In the genomic region with DNA sequence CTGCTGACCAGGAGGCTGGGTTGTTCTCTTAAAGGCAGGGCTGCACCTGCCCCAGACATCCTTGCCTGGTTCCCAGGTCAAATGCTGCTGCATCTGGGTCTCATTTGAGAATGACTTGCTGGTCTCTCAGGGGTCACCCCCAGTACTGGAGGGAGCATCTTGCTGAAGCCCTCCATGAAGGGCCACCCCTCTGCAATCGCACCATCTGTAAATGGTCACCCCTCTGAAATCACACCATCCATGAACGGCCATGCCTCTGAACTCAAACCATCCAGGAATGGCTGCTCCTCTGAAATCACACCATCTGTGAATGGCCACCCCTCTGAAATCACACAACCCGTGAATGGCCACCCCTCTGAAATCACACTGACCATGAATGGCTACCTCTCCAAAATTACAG, we compare ENCODE assay signal across 29 cellular contexts. TPM values are rescaled to one million over a fixed set of nuclear protein-coding genes. Genes with fewer than 3 reads are reported as not detected.
A peak's percentile ranks its signal among the peaks of the same experiment; 100 is the strongest.
DNase-seq lines count a peak whose midpoint lies in the region; ATAC-seq, FAIRE-seq and TF ChIP-seq lines count a peak whose summit lies in the region.
"Had no signal": no experiment of that assay in that cellular context is flagged by ENCODE, and none has a peak within 500 bp of the region (broad histone marks: within the 10 kb centered on the region; RNA-seq: fewer than 3 reads in every experiment).

No MANE protein-coding gene starts in this region.

- no peak overlapping the region for H2BK12ac ChIP-seq in neuronal stem cell (ENCODE audit: low read length)

- H2BK5ac ChIP-seq in neuronal stem cell (ENCODE audit: low read length), result no peak overlapping the region

- H2BK15ac ChIP-seq in neuronal stem cell (ENCODE audit: low read length), result no peak overlapping the region

- no peaks in the 10 kb centered on the region for H4K20me1 ChIP-seq in HepG2 (ENCODE audit: insufficient read depth, low read length)
- H4K20me1 ChIP-seq: BLaER1 treated with 17β-estradiol and CSF1 and Interleukin-3, amounts not matched to agents 10 nM and 100 nM had no signal

- ATAC-seq in HepG2, result peak; percentile 35
- no peak for ATAC-seq in GM19452 (IDR thresholded peaks at IDR 0.05; ENCODE audit: unreplicated experiment)

- H3K27ac ChIP-seq in right atrium auricular region (no peak overlapping the region), HepG2 (ENCODE audit: extremely low read length, insufficient read depth, low read length) (no peak overlapping the region), neuronal stem cell (replicated peaks; ENCODE audit: low read length) (no peak overlapping the region), vagina (peak overlapping the region; percentile 15)
- H3K27ac ChIP-seq: 22Rv1; BLaER1 treated with 17β-estradiol and CSF1 and Interleukin-3, amounts not matched to agents 10 nM and 100 nM; GM23248 had no signal

- H3K23ac ChIP-seq in neuronal stem cell (ENCODE audit: low read depth, low read length, poor library complexity), result no peak overlapping the region

- TF ChIP-seq RAD21 in HepG2 (CRISPR knock-in tag; IDR thresholded peaks at IDR 0.05), result no peak

- no TSS peak for BruUV-seq in HepG2 (replicated peaks; lab: Mats Ljungman, UMichigan)

- no peaks in the 10 kb centered on the region for H3K4me1 ChIP-seq in right atrium auricular region
- peaks cover 78% of the 10 kb centered on the region for H3K4me1 ChIP-seq in HepG2 (ENCODE audit: insufficient read depth, low read length)
- no peaks in the 10 kb centered on the region for H3K4me1 ChIP-seq in neuronal stem cell (ENCODE audit: control insufficient read depth in 2 of 2, insufficient read depth in 1 of 2, low read depth in 1 of 2, low read length in 2 of 2)
- H3K4me1 ChIP-seq in vagina, result peaks cover 12% of the 10 kb centered on the region
- H3K4me1 ChIP-seq: BE2C had no signal

- H3K9ac ChIP-seq in HepG2 (ENCODE audit: insufficient read depth, low read depth, low read length) (no peak overlapping the region), neuronal stem cell (ENCODE audit: low read depth, low read length, poor library complexity) (no peak overlapping the region)
- H3K9ac ChIP-seq: BLaER1 treated with 17β-estradiol and CSF1 and Interleukin-3, amounts not matched to agents 10 nM and 100 nM; GM23248 had no signal

- H2AFZ ChIP-seq in HepG2 (ENCODE audit: low read length), result no peak overlapping the region
- H2AFZ ChIP-seq in neuronal stem cell (ENCODE audit: low read length), result no peak overlapping the region
- H2AFZ ChIP-seq: GM23248 had no signal

- H4K91ac ChIP-seq in neuronal stem cell (ENCODE audit: low read depth, low read length, poor library complexity), result no peak overlapping the region

- H3K18ac ChIP-seq in neuronal stem cell (ENCODE audit: low read length), result peak overlapping the region; percentile 24

- TF ChIP-seq EP300 in HepG2 (IDR thresholded peaks at IDR 0.05; ENCODE audit: low read depth in 2 of 2, low read length in 2 of 2), result no peak
- TF ChIP-seq EP300 in HepG2 (CRISPR knock-in tag; IDR thresholded peaks at IDR 0.05; ENCODE audit: borderline replicate concordance), result no peak

- no peaks in the 10 kb centered on the region for H3K9me3 ChIP-seq in right atrium auricular region
- no peaks in the 10 kb centered on the region for H3K9me3 ChIP-seq in HepG2 (ENCODE audit: low read length)
- H3K9me3 ChIP-seq in neuronal stem cell (replicated peaks in 1 of 2; ENCODE audit: control insufficient read depth in 2 of 2, insufficient read depth in 1 of 2, low read depth in 1 of 2, low read length in 2 of 2), result no peaks in the 10 kb centered on the region
- H3K9me3 ChIP-seq in vagina, result no peaks in the 10 kb centered on the region
- H3K9me3 ChIP-seq: BE2C had no signal

- in situ Hi-C loops in HepG2 (cut with HindIII; ENCODE audit: extremely low pct_ligation_motif_present, low pct_unique_long_range_greater_than_20kb), result no loop called here

- POLR2A ChIA-PET in HepG2 (lab: Yijun Ruan, JAX), result interaction anchor here (0.9 to 1.5 kb wide), 4 partner anchors 10 to 59 kb away, joined by 3 to 4 read pairs (median 4); a partner anchor contains a TSS

- H3K4me3 ChIP-seq in right atrium auricular region, result no peak overlapping the region
- H3K4me3 ChIP-seq in HepG2 (replicated peaks in 1 of 3; ENCODE audit: insufficient read depth in 1 of 3, low read depth in 2 of 3, low read length in 3 of 3), result no peak overlapping the region
- H3K4me3 ChIP-seq in neuronal stem cell (ENCODE audit: low read length in 2 of 2), result no peak overlapping the region
- no peak overlapping the region for H3K4me3 ChIP-seq in vagina
- H3K4me3 ChIP-seq: BLaER1 treated with 17β-estradiol and CSF1 and Interleukin-3, amounts not matched to agents 10 nM and 100 nM; GM23248 had no signal

- no peak overlapping the region for H3K4ac ChIP-seq in neuronal stem cell (ENCODE audit: low read length)

- H3K27me3 ChIP-seq in right atrium auricular region (no peaks in the 10 kb centered on the region), HepG2 (ENCODE audit: control insufficient read depth in 1 of 2, insufficient read depth in 2 of 2, low read length in 2 of 2) (no peaks in the 10 kb centered on the region), neuronal stem cell (ENCODE audit: control insufficient read depth in 3 of 3, insufficient read depth in 3 of 3, low read depth in 1 of 3, low read length in 3 of 3) (peaks cover 0 to 2% (median 0%) of the 10 kb centered on the region in 3 experiments), vagina (no peaks in the 10 kb centered on the region)
- H3K27me3 ChIP-seq: BLaER1 treated with 17β-estradiol and CSF1 and Interleukin-3, amounts not matched to agents 10 nM and 100 nM had no signal

- H2AK5ac ChIP-seq in neuronal stem cell (ENCODE audit: low read depth, low read length), result peak overlapping the region; percentile 14

- WGBS in HepG2 (ENCODE audit: low lambda C conversion rate), result 77% methylated on average over 3 of the region's 3 CpGs
- WGBS in neuronal stem cell (ENCODE audit: extremely low coverage in 2 of 2, insufficient read length in 2 of 2, insufficient replicate concordance in 1 of 2), 2 donors, result no CpG with 5 or more reads among the region's 3 CpGs

- H3K79me1 ChIP-seq in neuronal stem cell (ENCODE audit: low read depth, low read length), result no peaks in the 10 kb centered on the region

- TF ChIP-seq CTCF in right atrium auricular region (IDR thresholded peaks at IDR 0.05) (no peak), HepG2 (CRISPR knock-in tag; IDR thresholded peaks at IDR 0.05) (no peak), vagina (IDR thresholded peaks at IDR 0.05) (no peak)

- H3K36me3 ChIP-seq in right atrium auricular region (no peaks in the 10 kb centered on the region), HepG2 (replicated peaks in 1 of 2; ENCODE audit: control insufficient read depth in 1 of 2, insufficient read depth in 2 of 2, low read length in 2 of 2) (no peaks in the 10 kb centered on the region), neuronal stem cell (replicated peaks in 1 of 2; ENCODE audit: control insufficient read depth in 2 of 2, insufficient read depth in 2 of 2, low read length in 2 of 2) (no peaks in the 10 kb centered on the region), vagina (no peaks in the 10 kb centered on the region)
- H3K36me3 ChIP-seq: BE2C; BLaER1 treated with 17β-estradiol and CSF1 and Interleukin-3, amounts not matched to agents 10 nM and 100 nM had no signal

- no peak overlapping the region for H2BK120ac ChIP-seq in neuronal stem cell (ENCODE audit: low read depth, low read length)

- H3K4me2 ChIP-seq in HepG2 (ENCODE audit: low read depth, low read length) (no peak overlapping the region), neuronal stem cell (ENCODE audit: insufficient read depth, low read length, poor library complexity, severe bottlenecking) (no peak overlapping the region)

- TF ChIP-seq POLR2A in HepG2 (IDR thresholded peaks at IDR 0.05; ENCODE audit: insufficient read depth in 1 of 2, low read depth in 2 of 2, low read length in 2 of 2), result no peak
- no peak for TF ChIP-seq POLR2A in vagina (IDR thresholded peaks at IDR 0.05)

- CTCF ChIA-PET in HepG2 (lab: Yijun Ruan, JAX; ENCODE audit: low intra/inter-chr PET ratio, low total read pairs), result no interaction called here

- FAIRE-seq in HepG2 (lab: Jason Lieb, UNC), result no peak
- FAIRE-seq: A204.1, D721Med, GM12891, GM18507, H1 had no signal

- intact Hi-C loops in cardiac septum (cut with DNase I), result no loop called here
- intact Hi-C loops in HepG2 (cut with micrococcal nuclease; ENCODE audit: unreplicated experiment), result no loop called here
- intact Hi-C loops in vagina (cut with DNase I), result no loop called here

- DNase-seq in right atrium auricular region (ENCODE audit: low spot score), result peak; percentile 30
- DNase-seq in cardiac septum (ENCODE audit: low spot score), result no peak
- no peak for DNase-seq in HepG2 (ENCODE audit: low spot score)
- no peak for DNase-seq in neuronal stem cell (ENCODE audit: low spot score)
- no peak for DNase-seq in vagina (ENCODE audit: extremely low spot score in 2 of 2)
- no peak for DNase-seq in iPS-NIHi11 (ENCODE audit: low spot score)
- no peak for DNase-seq in activated CD4-positive, CD25-positive, alpha-beta regulatory T cell (lab: John Stamatoyannopoulos, UW)
- DNase-seq: BE2C; CD4-positive, alpha-beta T cell; CD8-positive, alpha-beta memory T cell; DMS 273 treated with DMSO at 0.1 percent for 48 hours; DMS53; DMS79 treated with DMSO at 0.1 percent for 48 hours; GF-D8; H7; HCEC 1CT had no signal

- H3K14ac ChIP-seq in neuronal stem cell (ENCODE audit: low read length), result no peak overlapping the region

- H4K8ac ChIP-seq in neuronal stem cell (ENCODE audit: low read depth, low read length), result no peak overlapping the region

- H3K79me2 ChIP-seq in HepG2 (ENCODE audit: insufficient read depth, low read length), result no peaks in the 10 kb centered on the region

RNA-seq across cellular contexts. Expression of a gene that starts 7.3 kb away (rescaled TPM):
- total RNA-seq in right atrium auricular region, result not detected
- total RNA-seq in cardiac septum, result not detected
- 144 and 260 TPM in 2 replicates for total RNA-seq in HepG2 (2016; rRNA removed; fragmentation: Illumina TruSeq; extraction: Trizol)
- 46.5 and 59.8 TPM in 2 replicates for total RNA-seq in HepG2 (2016; cell fraction: cytosol; rRNA removed; fragmentation: Illumina TruSeq; extraction: Trizol; ENCODE audit: low read depth)
- total RNA-seq in HepG2 (2016; cell fraction: insoluble cytoplasmic fraction; rRNA removed; fragmentation: Illumina TruSeq; extraction: Trizol), result 147 and 255 TPM in 2 replicates
- 72.4 and 91.0 TPM in 2 replicates for total RNA-seq in HepG2 (2016; cell fraction: membrane; rRNA removed; fragmentation: Illumina TruSeq; extraction: Trizol)
- total RNA-seq in HepG2 (2016; cell fraction: nucleus; rRNA removed; fragmentation: Illumina TruSeq; extraction: Trizol), result 209 and 232 TPM in 2 replicates
- polyA plus RNA-seq in HepG2 (2011; rRNA removed), result 333 and 391 TPM in 2 replicates
- polyA plus RNA-seq in HepG2 (2011; cell fraction: cytosol; rRNA removed), result 334 and 367 TPM in 2 replicates
- 148 and 149 TPM in 2 replicates for polyA plus RNA-seq in HepG2 (2011; cell fraction: nucleus; rRNA removed)
- polyA plus RNA-seq in HepG2 (2012), result 165 and 183 TPM in 2 replicates
- polyA plus RNA-seq in HepG2 (2016; cell fraction: cytosol; fragmentation: Illumina TruSeq; extraction: Trizol; ENCODE audit: low read depth), result 50.8 and 68.1 TPM in 2 replicates
- polyA plus RNA-seq in HepG2 (2016; cell fraction: insoluble cytoplasmic fraction; fragmentation: Illumina TruSeq; extraction: Trizol; ENCODE audit: low read depth), result 148 and 161 TPM in 2 replicates
- 59.5 and 79.3 TPM in 2 replicates for polyA plus RNA-seq in HepG2 (2016; cell fraction: membrane; fragmentation: Illumina TruSeq; extraction: Trizol; ENCODE audit: low read depth)
- 298 and 309 TPM in 2 replicates for polyA plus RNA-seq in HepG2 (2016; cell fraction: nucleus; fragmentation: Illumina TruSeq; extraction: Trizol; ENCODE audit: insufficient read depth, low read depth)
- polyA minus RNA-seq in HepG2 (2011; rRNA and poly(A)+ RNA removed; ENCODE audit: low replicate concordance), result 295 TPM in 1 of 2 replicates, not detected in the other
- polyA minus RNA-seq in HepG2 (2011; cell fraction: cytosol; rRNA and poly(A)+ RNA removed), result 62.1 and 78.1 TPM in 2 replicates
- 54.3 and 66.5 TPM in 2 replicates for polyA minus RNA-seq in HepG2 (2011; cell fraction: nucleus; rRNA and poly(A)+ RNA removed)
- polyA plus RNA-seq in neuronal stem cell (2013, experiment 1 of 2), result not detected
- not detected for polyA plus RNA-seq in neuronal stem cell (2013, experiment 2 of 2)
- not detected for total RNA-seq in vagina
- total RNA-seq: CD4-positive, alpha-beta T cell; CD8-positive, alpha-beta memory T cell; G401; GM23248; H1; H7 had no signal
- polyA plus RNA-seq: AG04450; CD14-positive monocyte; CD8-positive, alpha-beta memory T cell; GM23248; H1 had no signal

RNA-seq across cellular contexts. Expression of a gene that starts 36.1 kb away (rescaled TPM):
- total RNA-seq in right atrium auricular region (not detected), cardiac septum (not detected), HepG2 (2016; rRNA removed; fragmentation: Illumina TruSeq; extraction: Trizol) (0.24 TPM in 1 of 2 replicates, not detected in the other), vagina (not detected)
- total RNA-seq in HepG2 (2016; cell fraction: cytosol; rRNA removed; fragmentation: Illumina TruSeq; extraction: Trizol; ENCODE audit: low read depth), result not detected in 2 replicates
- 0.21 TPM in 1 of 2 replicates, not detected in the other for total RNA-seq in HepG2 (2016; cell fraction: insoluble cytoplasmic fraction; rRNA removed; fragmentation: Illumina TruSeq; extraction: Trizol)
- total RNA-seq in HepG2 (2016; cell fraction: membrane; rRNA removed; fragmentation: Illumina TruSeq; extraction: Trizol), result not detected in 2 replicates
- not detected in 2 replicates for total RNA-seq in HepG2 (2016; cell fraction: nucleus; rRNA removed; fragmentation: Illumina TruSeq; extraction: Trizol)
- 0.08 TPM in 1 of 2 replicates, not detected in the other for polyA plus RNA-seq in HepG2 (2011; rRNA removed)
- not detected in 2 replicates for polyA plus RNA-seq in HepG2 (2011; cell fraction: cytosol; rRNA removed)
- polyA plus RNA-seq in HepG2 (2011; cell fraction: nucleus; rRNA removed), result 0.81 and 0.84 TPM in 2 replicates
- 0.17 TPM in 1 of 2 replicates, not detected in the other for polyA plus RNA-seq in HepG2 (2012)
- not detected in 2 replicates for polyA plus RNA-seq in HepG2 (2016; cell fraction: cytosol; fragmentation: Illumina TruSeq; extraction: Trizol; ENCODE audit: low read depth)
- polyA plus RNA-seq in HepG2 (2016; cell fraction: insoluble cytoplasmic fraction; fragmentation: Illumina TruSeq; extraction: Trizol; ENCODE audit: low read depth), result not detected in 2 replicates
- 0.21 TPM in 1 of 2 replicates, not detected in the other for polyA plus RNA-seq in HepG2 (2016; cell fraction: membrane; fragmentation: Illumina TruSeq; extraction: Trizol; ENCODE audit: low read depth)
- polyA plus RNA-seq in HepG2 (2016; cell fraction: nucleus; fragmentation: Illumina TruSeq; extraction: Trizol; ENCODE audit: insufficient read depth, low read depth), result not detected in 2 replicates
- not detected in 2 replicates for polyA minus RNA-seq in HepG2 (2011; rRNA and poly(A)+ RNA removed; ENCODE audit: low replicate concordance)
- polyA minus RNA-seq in HepG2 (2011; cell fraction: cytosol; rRNA and poly(A)+ RNA removed), result not detected in 2 replicates
- 0.87 and 1.4 TPM in 2 replicates for polyA minus RNA-seq in HepG2 (2011; cell fraction: nucleus; rRNA and poly(A)+ RNA removed)
- not detected for polyA plus RNA-seq in neuronal stem cell (2013, experiment 1 of 2)
- polyA plus RNA-seq in neuronal stem cell (2013, experiment 2 of 2), result not detected
- total RNA-seq: CD4-positive, alpha-beta T cell; CD8-positive, alpha-beta memory T cell; Daoy; G401; GM23248; H1; H7 had no signal
- polyA plus RNA-seq: AG04450; CD14-positive monocyte; CD8-positive, alpha-beta memory T cell; GM23248; H1 had no signal

RNA-seq across cellular contexts. Expression of a gene that starts 37.4 kb away (rescaled TPM):
- total RNA-seq in right atrium auricular region (not detected), cardiac septum (not detected), HepG2 (2016; rRNA removed; fragmentation: Illumina TruSeq; extraction: Trizol) (12.1 and 20.1 TPM in 2 replicates), vagina (not detected)
- 2.9 and 3.2 TPM in 2 replicates for total RNA-seq in HepG2 (2016; cell fraction: cytosol; rRNA removed; fragmentation: Illumina TruSeq; extraction: Trizol; ENCODE audit: low read depth)
- total RNA-seq in HepG2 (2016; cell fraction: insoluble cytoplasmic fraction; rRNA removed; fragmentation: Illumina TruSeq; extraction: Trizol), result 12.4 and 19.4 TPM in 2 replicates
- 7.0 and 7.6 TPM in 2 replicates for total RNA-seq in HepG2 (2016; cell fraction: membrane; rRNA removed; fragmentation: Illumina TruSeq; extraction: Trizol)
- 15.9 and 21.0 TPM in 2 replicates for total RNA-seq in HepG2 (2016; cell fraction: nucleus; rRNA removed; fragmentation: Illumina TruSeq; extraction: Trizol)
- polyA plus RNA-seq in HepG2 (2011; rRNA removed), result 17.3 and 20.2 TPM in 2 replicates
- polyA plus RNA-seq in HepG2 (2011; cell fraction: cytosol; rRNA removed), result 11.5 and 15.3 TPM in 2 replicates
- polyA plus RNA-seq in HepG2 (2011; cell fraction: nucleus; rRNA removed), result 5.4 and 6.4 TPM in 2 replicates
- polyA plus RNA-seq in HepG2 (2012), result 14.6 and 20.7 TPM in 2 replicates
- 1.4 and 1.5 TPM in 2 replicates for polyA plus RNA-seq in HepG2 (2016; cell fraction: cytosol; fragmentation: Illumina TruSeq; extraction: Trizol; ENCODE audit: low read depth)
- polyA plus RNA-seq in HepG2 (2016; cell fraction: insoluble cytoplasmic fraction; fragmentation: Illumina TruSeq; extraction: Trizol; ENCODE audit: low read depth), result 9.7 and 11.2 TPM in 2 replicates
- polyA plus RNA-seq in HepG2 (2016; cell fraction: membrane; fragmentation: Illumina TruSeq; extraction: Trizol; ENCODE audit: low read depth), result 3.7 and 4.1 TPM in 2 replicates
- polyA plus RNA-seq in HepG2 (2016; cell fraction: nucleus; fragmentation: Illumina TruSeq; extraction: Trizol; ENCODE audit: insufficient read depth, low read depth), result 22.0 and 24.2 TPM in 2 replicates
- 26.7 TPM in 1 of 2 replicates, not detected in the other for polyA minus RNA-seq in HepG2 (2011; rRNA and poly(A)+ RNA removed; ENCODE audit: low replicate concordance)
- polyA minus RNA-seq in HepG2 (2011; cell fraction: cytosol; rRNA and poly(A)+ RNA removed), result 15.7 and 16.5 TPM in 2 replicates
- 13.5 and 16.3 TPM in 2 replicates for polyA minus RNA-seq in HepG2 (2011; cell fraction: nucleus; rRNA and poly(A)+ RNA removed)
- not detected for polyA plus RNA-seq in neuronal stem cell (2013, experiment 1 of 2)
- not detected for polyA plus RNA-seq in neuronal stem cell (2013, experiment 2 of 2)
- total RNA-seq: CD4-positive, alpha-beta T cell; CD8-positive, alpha-beta memory T cell; Daoy; G401; GM23248; H1; H7 had no signal
- polyA plus RNA-seq: AG04450; CD14-positive monocyte; CD8-positive, alpha-beta memory T cell; GM23248; H1 had no signal

RNA-seq across cellular contexts. Expression of a gene that starts 58.0 kb away (rescaled TPM):
- 1 to 10 TPM; 2.4 to 8.8 TPM for total RNA-seq in right atrium auricular region
- total RNA-seq in cardiac septum, result 6.0 TPM
- total RNA-seq in HepG2 (2016; rRNA removed; fragmentation: Illumina TruSeq; extraction: Trizol), result 2,013 and 3,266 TPM in 2 replicates
- 1,032 and 1,133 TPM in 2 replicates for total RNA-seq in HepG2 (2016; cell fraction: cytosol; rRNA removed; fragmentation: Illumina TruSeq; extraction: Trizol; ENCODE audit: low read depth)
- total RNA-seq in HepG2 (2016; cell fraction: insoluble cytoplasmic fraction; rRNA removed; fragmentation: Illumina TruSeq; extraction: Trizol), result 1,778 and 3,168 TPM in 2 replicates
- 2,429 and 2,540 TPM in 2 replicates for total RNA-seq in HepG2 (2016; cell fraction: membrane; rRNA removed; fragmentation: Illumina TruSeq; extraction: Trizol)
- total RNA-seq in HepG2 (2016; cell fraction: nucleus; rRNA removed; fragmentation: Illumina TruSeq; extraction: Trizol), result 3,105 and 3,600 TPM in 2 replicates
- polyA plus RNA-seq in HepG2 (2011; rRNA removed), result 11,015 and 14,177 TPM in 2 replicates
- 9,533 and 11,655 TPM in 2 replicates for polyA plus RNA-seq in HepG2 (2011; cell fraction: cytosol; rRNA removed)
- 2,313 and 3,208 TPM in 2 replicates for polyA plus RNA-seq in HepG2 (2011; cell fraction: nucleus; rRNA removed)
- polyA plus RNA-seq in HepG2 (2012), result 7,481 and 10,843 TPM in 2 replicates
- polyA plus RNA-seq in HepG2 (2016; cell fraction: cytosol; fragmentation: Illumina TruSeq; extraction: Trizol; ENCODE audit: low read depth), result 4,767 and 4,962 TPM in 2 replicates
- 4,118 and 4,730 TPM in 2 replicates for polyA plus RNA-seq in HepG2 (2016; cell fraction: insoluble cytoplasmic fraction; fragmentation: Illumina TruSeq; extraction: Trizol; ENCODE audit: low read depth)
- polyA plus RNA-seq in HepG2 (2016; cell fraction: membrane; fragmentation: Illumina TruSeq; extraction: Trizol; ENCODE audit: low read depth), result 6,083 and 6,679 TPM in 2 replicates
- polyA plus RNA-seq in HepG2 (2016; cell fraction: nucleus; fragmentation: Illumina TruSeq; extraction: Trizol; ENCODE audit: insufficient read depth, low read depth), result 8,870 and 9,648 TPM in 2 replicates
- polyA minus RNA-seq in HepG2 (2011; rRNA and poly(A)+ RNA removed; ENCODE audit: low replicate concordance), result 7.6 and 11,192 TPM in 2 replicates
- polyA minus RNA-seq in HepG2 (2011; cell fraction: cytosol; rRNA and poly(A)+ RNA removed), result 3,443 and 4,995 TPM in 2 replicates
- polyA minus RNA-seq in HepG2 (2011; cell fraction: nucleus; rRNA and poly(A)+ RNA removed), result 1,177 and 2,207 TPM in 2 replicates
- not detected for polyA plus RNA-seq in neuronal stem cell (2013, experiment 1 of 2)
- 0.03 TPM for polyA plus RNA-seq in neuronal stem cell (2013, experiment 2 of 2)
- total RNA-seq in vagina, result 6.1 TPM
- total RNA-seq: G401, H1, H7 had no signal
- polyA plus RNA-seq: CD8-positive, alpha-beta memory T cell had no signal

Comparison
In these comparisons a context has a peak if more than half of its experiments do, and no peak if none do; other contexts are left out.
1. RNA of a gene that starts 7.3 kb away (total RNA-seq): 46.5 to 260 TPM in HepG2; not detected in vagina (single experiment), not detected in right atrium auricular region and not detected in cardiac septum (single experiment); every median in the first group is over 10 times any median in the second.